Comparison of ENCODE assay signal across 16 cellular contexts in the genomic region with DNA sequence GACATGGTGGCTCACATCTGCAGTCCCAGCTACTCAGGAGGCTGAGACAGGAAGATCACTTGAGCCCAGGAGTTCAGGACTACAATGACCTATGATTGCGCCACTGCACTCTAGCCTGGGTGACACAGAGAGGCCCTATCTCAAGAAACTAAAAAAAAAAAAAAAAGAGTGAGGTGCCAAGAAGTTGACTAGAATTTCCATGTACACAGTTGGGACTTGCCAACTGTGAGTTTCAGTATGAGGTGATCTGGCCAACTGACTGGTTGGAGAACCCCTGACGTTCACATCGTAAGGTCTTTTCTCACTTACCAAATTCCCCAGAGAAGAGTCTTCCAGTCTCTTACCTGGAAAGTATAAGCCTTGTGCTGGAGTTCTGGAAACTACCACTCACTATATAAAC. TPM values are rescaled to one million over a fixed set of nuclear protein-coding genes. Genes with fewer than 3 reads are reported as not detected.
DNase-seq lines count a peak whose midpoint lies in the region; ATAC-seq, FAIRE-seq and TF ChIP-seq lines count a peak whose summit lies in the region.
"Had no signal": no experiment of that assay in that cellular context is flagged by ENCODE, and none has a peak within 500 bp of the region (broad histone marks: within the 10 kb centered on the region; RNA-seq: fewer than 3 reads in every experiment).

No MANE protein-coding gene starts in this region.

- H3K27me3 Mint-ChIP-seq in activated CD8-positive, alpha-beta T cell treated with anti-CD3 and anti-CD28 coated beads for 36 hours: no peaks in the 10 kb centered on the region
- H3K27me3 Mint-ChIP-seq: T-cell had no signal

- peaks cover 0 to under 1% of the 10 kb centered on the region in 2 donors for H3K36me3 ChIP-seq in small intestine (ENCODE audit: control insufficient read depth in 2 of 2, insufficient read depth in 2 of 2, low read length in 2 of 2)
- H3K36me3 ChIP-seq: colonic mucosa, HAP-1, MG63, transverse colon had no signal

- WGBS in small intestine, 3 donors: 13 to 36% (median 20%) methylated on average over 3 of the region's 3 CpGs
- WGBS in lower leg skin, 2 donors: 47 to 50% methylated on average over 3 of the region's 3 CpGs

- DNase-seq in SIG-M5 treated with dmso at 0.1 percent for 504 hours (lab: John Stamatoyannopoulos, UW; ENCODE audit: unreplicated experiment) (peak; percentile 47), SIG-M5 (lab: John Stamatoyannopoulos, UW) (no peak), small intestine (peak; percentile 80), lower leg skin (ENCODE audit: low spot score in 2 of 2) (no peak)
- DNase-seq in activated CD8-positive, alpha-beta T cell treated with anti-CD3 and anti-CD28 coated beads for 36 hours: peak; percentile 70
- DNase-seq: 8988T, colonic mucosa, esophagus squamous epithelium, MG63, NCI-H226, PC-3, T-cell, transverse colon had no signal

- CTCF ChIA-PET in activated CD8-positive, alpha-beta T cell treated with anti-CD3 and anti-CD28 coated beads for 36 hours (lab: Charles Lee): interaction anchor here (0.8 kb wide), 1 partner anchor 26 kb away, joined by 3 read pairs; no protein-coding TSS in a partner anchor

- peaks cover 31% of the 10 kb centered on the region for H3K4me1 Mint-ChIP-seq in activated CD8-positive, alpha-beta T cell treated with anti-CD3 and anti-CD28 coated beads for 36 hours (ENCODE audit: low read depth)

- intact Hi-C loops in activated CD8-positive, alpha-beta T cell treated with anti-CD3 and anti-CD28 coated beads for 36 hours (cut with micrococcal nuclease): no loop called here
- intact Hi-C loops in lower leg skin (cut with DNase I; ENCODE audit: low total_unique reads): no loop called here

- TF ChIP-seq POLR2A in lower leg skin (IDR thresholded peaks at IDR 0.05): no peak

- peak overlapping the region; percentile 89 for H3K27ac Mint-ChIP-seq in activated CD8-positive, alpha-beta T cell treated with anti-CD3 and anti-CD28 coated beads for 36 hours
- H3K27ac Mint-ChIP-seq: T-cell had no signal

- peak overlapping the region; percentile 49 for H3K4me3 Mint-ChIP-seq in activated CD8-positive, alpha-beta T cell treated with anti-CD3 and anti-CD28 coated beads for 36 hours
- H3K4me3 Mint-ChIP-seq: T-cell had no signal

- ATAC-seq in activated CD8-positive, alpha-beta T cell treated with anti-CD3 and anti-CD28 coated beads for 36 hours: peak; percentile 24
- ATAC-seq in HG03342 (IDR thresholded peaks at IDR 0.05; ENCODE audit: unreplicated experiment): no peak
- ATAC-seq: PC-3, T-cell had no signal

- H3K36me3 Mint-ChIP-seq in activated CD8-positive, alpha-beta T cell treated with anti-CD3 and anti-CD28 coated beads for 36 hours (ENCODE audit: low read depth): no peaks in the 10 kb centered on the region
- H3K36me3 Mint-ChIP-seq: T-cell had no signal

- TF ChIP-seq CTCF in activated CD8-positive, alpha-beta T cell treated with anti-CD3 and anti-CD28 coated beads for 36 hours (IDR thresholded peaks at IDR 0.05): no peak
- TF ChIP-seq CTCF in lower leg skin (IDR thresholded peaks at IDR 0.05): no peak

- FAIRE-seq in small intestine (lab: Jason Lieb, UNC): no peak

- H3K4me1 ChIP-seq in small intestine (ENCODE audit: control insufficient read depth in 2 of 2, insufficient read depth in 1 of 2, low read depth in 1 of 2, low read length in 1 of 2): peaks cover 0 to 2% of the 10 kb centered on the region in 2 donors

- H3K27me3 ChIP-seq in small intestine (ENCODE audit: control insufficient read depth in 2 of 2, insufficient read depth in 2 of 2, low read length in 2 of 2): no peaks in the 10 kb centered on the region
- H3K27me3 ChIP-seq: colonic mucosa, esophagus squamous epithelium, MG63, transverse colon had no signal

- H3K9me3 ChIP-seq in small intestine (ENCODE audit: control insufficient read depth, low read depth): no peaks in the 10 kb centered on the region
- H3K9me3 ChIP-seq: colonic mucosa, esophagus squamous epithelium, HAP-1, MG63, transverse colon had no signal

- POLR2A ChIA-PET in activated CD8-positive, alpha-beta T cell treated with anti-CD3 and anti-CD28 coated beads for 36 hours (lab: Charles Lee): interaction anchor here (0.8 to 1.1 kb wide), 2 partner anchors 9 to 171 kb away, joined by 3 to 4 read pairs; a partner anchor contains a TSS

- H3K27ac ChIP-seq in small intestine (ENCODE audit: low read depth in 1 of 2, low read length in 1 of 2): peak overlapping the region in 1 of 2 donors; percentile 43
- H3K27ac ChIP-seq: colonic mucosa, esophagus squamous epithelium, transverse colon had no signal

- no peaks in the 10 kb centered on the region for H3K9me3 Mint-ChIP-seq in activated CD8-positive, alpha-beta T cell treated with anti-CD3 and anti-CD28 coated beads for 36 hours
- H3K9me3 Mint-ChIP-seq: T-cell had no signal

- H3K4me3 ChIP-seq in small intestine (ENCODE audit: low read depth in 1 of 2, low read length in 2 of 2) (no peak overlapping the region), lower leg skin (ENCODE audit: low read depth, poor library complexity, severe bottlenecking) (no peak overlapping the region)
- H3K4me3 ChIP-seq: colonic mucosa, esophagus squamous epithelium, HAP-1, MG63, transverse colon had no signal

RNA-seq across cellular contexts. Expression of a gene that starts 3.1 kb away (rescaled TPM):
- 10 to 100 TPM; 19.0 to 23.8 TPM for total RNA-seq in activated CD8-positive, alpha-beta T cell treated with anti-CD3 and anti-CD28 coated beads for 36 hours
- 10 to 100 TPM; 37.2 to 61.1 (median 48.1) TPM for polyA plus RNA-seq in small intestine
- total RNA-seq in lower leg skin: 10 to 100 TPM; 22.9 to 47.0 (median 40.9) TPM

RNA-seq across cellular contexts. Expression of a gene that starts 11.5 kb away (rescaled TPM):
- total RNA-seq in activated CD8-positive, alpha-beta T cell treated with anti-CD3 and anti-CD28 coated beads for 36 hours: not detected
- polyA plus RNA-seq in small intestine: 10 to 100 TPM in 2 of 3 donors, 1 to 10 TPM in 1; 2.0 to 13.5 (median 12.5) TPM
- total RNA-seq in lower leg skin: 1 to 10 TPM in 2 of 4 donors, under 1 TPM in 1, not detected in 1; 0.46 to 1.7 (median 1.2) TPM
- total RNA-seq: G401 had no signal

RNA-seq across cellular contexts. Expression of a gene that starts 11.6 kb away (rescaled TPM):
- total RNA-seq in activated CD8-positive, alpha-beta T cell treated with anti-CD3 and anti-CD28 coated beads for 36 hours: 1 to 10 TPM; 2.0 to 2.5 TPM
- 10 to 100 TPM; 37.5 to 77.8 (median 46.3) TPM for polyA plus RNA-seq in small intestine
- 10 to 100 TPM; 25.0 to 28.1 (median 25.5) TPM for total RNA-seq in lower leg skin
- total RNA-seq: G401 had no signal

RNA-seq across cellular contexts. Expression of a gene that starts 17.7 kb away (rescaled TPM):
- total RNA-seq in activated CD8-positive, alpha-beta T cell treated with anti-CD3 and anti-CD28 coated beads for 36 hours: 100 to 1,000 TPM; 163 to 176 TPM
- polyA plus RNA-seq in small intestine: 100 to 1,000 TPM in 2 of 3 donors, 10 to 100 TPM in 1; 43.8 to 131 (median 114) TPM
- 10 to 100 TPM in 3 of 4 donors, 1 to 10 TPM in 1; 8.5 to 16.4 (median 11.8) TPM for total RNA-seq in lower leg skin

RNA-seq across cellular contexts. Expression of a gene that starts 24.2 kb away (rescaled TPM):
- 100 to 1,000 TPM; 108 to 117 TPM for total RNA-seq in activated CD8-positive, alpha-beta T cell treated with anti-CD3 and anti-CD28 coated beads for 36 hours
- polyA plus RNA-seq in small intestine: 10 to 100 TPM in 1 of 3 donors, 1 to 10 TPM in 2; 7.3 to 22.8 (median 7.6) TPM
- 10 to 100 TPM; 20.5 to 78.4 (median 26.0) TPM for total RNA-seq in lower leg skin

Comparison
In these comparisons a context has a peak if more than half of its experiments do, and no peak if none do; other contexts are left out.
1. DNase-seq: peak in SIG-M5 treated with dmso at 0.1 percent for 504 hours (single experiment), activated CD8-positive, alpha-beta T cell treated with anti-CD3 and anti-CD28 coated beads for 36 hours (single experiment) and small intestine (single experiment); none in SIG-M5 (single experiment) and lower leg skin (0 of 2).
2. RNA of a gene that starts 11.6 kb away (total RNA-seq): 25.0 to 28.1 TPM in lower leg skin; 2.0 to 2.5 TPM in activated CD8-positive, alpha-beta T cell treated with anti-CD3 and anti-CD28 coated beads for 36 hours; every median in the first group is over 4 times any median in the second.